1 cellular context compared by ENCODE assay signal in genomic region chr7:974820-975681, GRCh38.
A peak's percentile ranks its signal among the peaks of the same experiment; 100 is the strongest.
TF ChIP-seq lines count a peak whose summit lies in the region.

COX19 (minus strand) TSS chr7:975549; CDS start chr7:975509, 40 bp downstream.

TF ChIP-seq in HepG2, 621 proteins besides CTCF, POLR2A, EP300 and RAD21 (continued from another document and continues in another):
- TF ChIP-seq AHDC1 (CRISPR knock-in tag; IDR thresholded peaks at IDR 0.05; ENCODE audit: borderline replicate concordance) (peak; percentile 53; the same call in 1 of the 2 replicates), ZNF432 (CRISPR knock-in tag; IDR thresholded peaks at IDR 0.05; ENCODE audit: borderline replicate concordance) (peak; percentile 12; the same call in 1 of the 2 replicates), ZBTB49 (CRISPR knock-in tag; IDR thresholded peaks at IDR 0.05; ENCODE audit: borderline replicate concordance) (peak; percentile 81; the same call in 1 of the 2 replicates), SNRNP70 (IDR thresholded peaks at IDR 0.05; ENCODE audit: low read depth, low read length) (no peak), ZNF564 (CRISPR knock-in tag; IDR thresholded peaks at IDR 0.05) (peak; percentile 41; the same call in 1 of the 2 replicates), PAWR (CRISPR knock-in tag; IDR thresholded peaks at IDR 0.05; ENCODE audit: borderline replicate concordance) (peak; percentile 89; the same call in 1 of the 2 replicates), ZNF18 (CRISPR knock-in tag; IDR thresholded peaks at IDR 0.05; ENCODE audit: insufficient replicate concordance) (peak; percentile 26), ZMAT5 (CRISPR knock-in tag; IDR thresholded peaks at IDR 0.05; ENCODE audit: borderline replicate concordance, low read depth) (no peak), ZNF414 (CRISPR knock-in tag; IDR thresholded peaks at IDR 0.05) (no peak), DPF2 (CRISPR knock-in tag; IDR thresholded peaks at IDR 0.05; ENCODE audit: borderline replicate concordance, low read depth) (no peak), ZNF225 (CRISPR knock-in tag; IDR thresholded peaks at IDR 0.05) (peak; percentile 63; the same call in 1 of the 2 replicates), KLF6 (CRISPR knock-in tag; IDR thresholded peaks at IDR 0.05) (no peak; the same call in 1 of the 2 replicates), ZBTB25 (CRISPR knock-in tag; IDR thresholded peaks at IDR 0.05) (peak; percentile 74; the same call in 1 of the 2 replicates), REXO4 (CRISPR knock-in tag; IDR thresholded peaks at IDR 0.05; ENCODE audit: borderline replicate concordance) (no peak), TOE1 (CRISPR knock-in tag; IDR thresholded peaks at IDR 0.05) (no peak; the same call in 1 of the 2 replicates), SIN3A (IDR thresholded peaks at IDR 0.05; ENCODE audit: borderline replicate concordance, low read depth, low read length) (0 out of 2 replicates have a peak, but pooled peaks have one; percentile 63), ZNF720 (CRISPR knock-in tag; IDR thresholded peaks at IDR 0.05) (no peak), KDM3A (CRISPR knock-in tag; IDR thresholded peaks at IDR 0.05; ENCODE audit: low read depth) (peak; percentile 67), ZNF652 (CRISPR knock-in tag; IDR thresholded peaks at IDR 0.05; ENCODE audit: borderline replicate concordance, low read depth) (no peak), KDM5A (IDR thresholded peaks at IDR 0.05; ENCODE audit: borderline replicate concordance, low read length) (peak; percentile 66; the same call in 1 of the 2 replicates), HMG20B (CRISPR knock-in tag; conservative IDR thresholded peaks at IDR 0.05) (no peak), HHEX (CRISPR knock-in tag; IDR thresholded peaks at IDR 0.05) (no peak), MED13 (CRISPR knock-in tag; IDR thresholded peaks at IDR 0.05) (peak; percentile 46; the same call in 1 of the 2 replicates), ZNF367 (CRISPR knock-in tag; IDR thresholded peaks at IDR 0.05; ENCODE audit: borderline replicate concordance) (no peak), ZNF333 (CRISPR knock-in tag; IDR thresholded peaks at IDR 0.05; ENCODE audit: borderline replicate concordance) (peak; percentile 77), SKI (IDR thresholded peaks at IDR 0.05; ENCODE audit: partially characterized antibody) (peak; percentile 41), AGO2 (optimal IDR thresholded peaks at IDR 0.05; ENCODE audit: low read depth, low read length) (peak; percentile 88), RARG (CRISPR knock-in tag; IDR thresholded peaks at IDR 0.05; ENCODE audit: low read depth) (0 out of 2 replicates have a peak, but pooled peaks have one; percentile 29), HES4 (CRISPR knock-in tag; IDR thresholded peaks at IDR 0.05; ENCODE audit: borderline replicate concordance) (peak; percentile 65), ZNF674 (CRISPR knock-in tag; IDR thresholded peaks at IDR 0.05; ENCODE audit: low read depth) (0 out of 2 replicates have a peak, but pooled peaks have one; percentile 70), ZNF615 (CRISPR knock-in tag; IDR thresholded peaks at IDR 0.05; ENCODE audit: borderline replicate concordance) (0 out of 2 replicates have a peak, but pooled peaks have one; percentile 37), ZNF713 (CRISPR knock-in tag; IDR thresholded peaks at IDR 0.05) (no peak; the same call in 1 of the 2 replicates), ZNF547 (CRISPR knock-in tag; IDR thresholded peaks at IDR 0.05) (peak; percentile 66), ZBTB44 (CRISPR knock-in tag; IDR thresholded peaks at IDR 0.05) (peak; percentile 62; the same call in 1 of the 2 replicates), ZNF329 (CRISPR knock-in tag; IDR thresholded peaks at IDR 0.05; ENCODE audit: low read depth) (peak; percentile 45; the same call in 1 of the 2 replicates), ZNF510 (CRISPR knock-in tag; IDR thresholded peaks at IDR 0.05; ENCODE audit: low read depth) (0 out of 2 replicates have a peak, but pooled peaks have one; percentile 85), MXI1 (IDR thresholded peaks at IDR 0.05; ENCODE audit: borderline replicate concordance, low read depth, low read length) (peak; percentile 60; the same call in 1 of the 3 replicates), DMTF1 (CRISPR knock-in tag; IDR thresholded peaks at IDR 0.05) (no peak; the same call in 1 of the 2 replicates), AFF4 (CRISPR knock-in tag; IDR thresholded peaks at IDR 0.05) (0 out of 2 replicates have a peak, but pooled peaks have one; percentile 34)
